ENCODE assay signal across 20 cellular contexts in genomic region chr3:52182203-52182602, GRCh38. TPM values are rescaled to one million over a fixed set of nuclear protein-coding genes. Genes with fewer than 3 reads are reported as not detected.
A peak's percentile ranks its signal among the peaks of the same experiment; 100 is the strongest.
DNase-seq lines count a peak whose midpoint lies in the region; ATAC-seq and TF ChIP-seq lines count a peak whose summit lies in the region.
"Had no signal": no experiment of that assay in that cellular context is flagged by ENCODE, and none has a peak within 500 bp of the region (broad histone marks: within the 10 kb centered on the region; RNA-seq: fewer than 3 reads in every experiment).

No MANE protein-coding gene starts in this region.

- ATAC-seq in natural killer cell treated with Interleukin-12 subunit alpha and Interleukin-12 subunit beta and Interleukin-15 and Interleukin-18, amount 100 ng/mL, for 72 hours: peak; percentile 65 to 80

- peak overlapping the region; percentile 20 to 77 for H3K27ac Mint-ChIP-seq in natural killer cell treated with Interleukin-12 subunit alpha and Interleukin-12 subunit beta and Interleukin-15 and Interleukin-18, amount 100 ng/mL, for 72 hours
- H3K27ac Mint-ChIP-seq: T-helper 1 cell treated with Interleukin-12 subunit alpha and Interleukin-12 subunit beta and Interleukin-4 antibody, amounts not matched to agents 30 μg/mL and 1 μg/mL, for 36 hours had no signal

- WGBS in lower leg skin, 2 donors: 89 to 91% methylated on average over 6 of the region's 6 CpGs

- peaks cover 19 to 20% of the 10 kb centered on the region in 2 donors for H3K4me1 Mint-ChIP-seq in natural killer cell treated with Interleukin-12 subunit alpha and Interleukin-12 subunit beta and Interleukin-15 and Interleukin-18, amount 100 ng/mL, for 72 hours (ENCODE audit: low read depth in 2 of 2)

- H3K9me3 Mint-ChIP-seq in natural killer cell treated with Interleukin-12 subunit alpha and Interleukin-12 subunit beta and Interleukin-15 and Interleukin-18, amount 100 ng/mL, for 72 hours: no peaks in the 10 kb centered on the region
- H3K9me3 Mint-ChIP-seq: T-helper 1 cell treated with Interleukin-12 subunit alpha and Interleukin-12 subunit beta and Interleukin-4 antibody, amounts not matched to agents 30 μg/mL and 1 μg/mL, for 36 hours had no signal

- TF ChIP-seq CTCF in lower leg skin (IDR thresholded peaks at IDR 0.05) (no peak), foreskin fibroblast (IDR thresholded peaks at IDR 0.05; ENCODE audit: low read depth, low read length) (no peak)

- no peaks in the 10 kb centered on the region for H3K27me3 Mint-ChIP-seq in natural killer cell treated with Interleukin-12 subunit alpha and Interleukin-12 subunit beta and Interleukin-15 and Interleukin-18, amount 100 ng/mL, for 72 hours

- H3K4me3 Mint-ChIP-seq in natural killer cell treated with Interleukin-12 subunit alpha and Interleukin-12 subunit beta and Interleukin-15 and Interleukin-18, amount 100 ng/mL, for 72 hours: no peak overlapping the region
- H3K4me3 Mint-ChIP-seq: T-helper 1 cell treated with Interleukin-12 subunit alpha and Interleukin-12 subunit beta and Interleukin-4 antibody, amounts not matched to agents 30 μg/mL and 1 μg/mL, for 36 hours had no signal

- H3K36me3 Mint-ChIP-seq in natural killer cell treated with Interleukin-12 subunit alpha and Interleukin-12 subunit beta and Interleukin-15 and Interleukin-18, amount 100 ng/mL, for 72 hours: no peaks in the 10 kb centered on the region

- intact Hi-C loops in lower leg skin (cut with DNase I; ENCODE audit: low total_unique reads): no loop called here

- DNase-seq in CMK (ENCODE audit: low read depth): peak; percentile 86
- peak; percentile 62 for DNase-seq in SKM-1 (lab: John Stamatoyannopoulos, UW; ENCODE audit: unreplicated experiment)
- peak; percentile 69 to 81 for DNase-seq in erythroblast (lab: John Stamatoyannopoulos, UW)
- no peak for DNase-seq in natural killer cell treated with Interleukin-12 subunit alpha and Interleukin-12 subunit beta and Interleukin-15 and Interleukin-18, amount 100 ng/mL, for 72 hours (ENCODE audit: low spot score)
- DNase-seq in activated T-cell treated with anti-CD3 and anti-CD28 coated beads for 4 hours: no peak
- no peak for DNase-seq in lower leg skin (ENCODE audit: low spot score in 2 of 2)
- DNase-seq in foreskin fibroblast: no peak
- DNase-seq in NCI-H748 treated with DMSO at 0.1 percent for 48 hours (lab: John Stamatoyannopoulos, UW): no peak
- DNase-seq: activated CD4-positive, CD25-positive, alpha-beta regulatory T cell; activated naive CD4-positive, alpha-beta T cell; colonic mucosa; foreskin melanocyte; NCI-H2029; occipital lobe; SIG-M5; stimulated activated CD4-positive, alpha-beta T cell treated with anti-CD3 and anti-CD28 coated beads, Interleukin-2, amount 100 ng/mL, for 24 hours; uterus had no signal

- H3K4me3 ChIP-seq in lower leg skin (ENCODE audit: low read depth, poor library complexity, severe bottlenecking) (no peak overlapping the region), foreskin fibroblast (ENCODE audit: low read depth in 1 of 2, low read length in 2 of 2) (no peak overlapping the region)
- H3K4me3 ChIP-seq: colonic mucosa, uterus had no signal

- TF ChIP-seq POLR2A in erythroblast (IDR thresholded peaks at IDR 0.05; ENCODE audit: low read length) (no peak), lower leg skin (IDR thresholded peaks at IDR 0.05) (no peak)

RNA-seq across cellular contexts. Expression of gene ALAS1, which starts 15.8 kb away (rescaled TPM):
- 100 to 1,000 TPM in 1 of 2 donors, 10 to 100 TPM in 1; 93.6 to 121 TPM for total RNA-seq in natural killer cell treated with Interleukin-12 subunit alpha and Interleukin-12 subunit beta and Interleukin-15 and Interleukin-18, amount 100 ng/mL, for 72 hours
- total RNA-seq in lower leg skin: 10 to 100 TPM; 17.5 to 43.1 (median 32.2) TPM

RNA-seq across cellular contexts. Expression of gene POC1A, which starts 28.0 kb away (rescaled TPM):
- 10 to 100 TPM; 14.9 to 35.3 TPM for total RNA-seq in natural killer cell treated with Interleukin-12 subunit alpha and Interleukin-12 subunit beta and Interleukin-15 and Interleukin-18, amount 100 ng/mL, for 72 hours
- 1 to 10 TPM; 1.6 to 4.9 (median 1.9) TPM for total RNA-seq in lower leg skin

RNA-seq across cellular contexts. Expression of gene TLR9, which starts 43.2 kb away (rescaled TPM):
- under 1 TPM; 0.10 to 0.39 TPM for total RNA-seq in natural killer cell treated with Interleukin-12 subunit alpha and Interleukin-12 subunit beta and Interleukin-15 and Interleukin-18, amount 100 ng/mL, for 72 hours
- total RNA-seq in lower leg skin: under 1 TPM in 2 of 4 donors, not detected in 2; 0.19 to 0.61 TPM
- total RNA-seq: H4, NCI-H460 had no signal

RNA-seq across cellular contexts. Expression of gene TWF2, which starts 56.8 kb away (rescaled TPM):
- 100 to 1,000 TPM in 1 of 2 donors, 10 to 100 TPM in 1; 90.3 to 117 TPM for total RNA-seq in natural killer cell treated with Interleukin-12 subunit alpha and Interleukin-12 subunit beta and Interleukin-15 and Interleukin-18, amount 100 ng/mL, for 72 hours
- 10 to 100 TPM; 39.3 to 60.2 (median 52.0) TPM for total RNA-seq in lower leg skin

Comparison
In these comparisons a context has a peak if more than half of its experiments do, and no peak if none do; other contexts are left out.
1. DNase-seq: peak in CMK (single experiment), SKM-1 (single experiment) and erythroblast (2 of 2); none in natural killer cell treated with Interleukin-12 subunit alpha and Interleukin-12 subunit beta and Interleukin-15 and Interleukin-18, amount 100 ng/mL, for 72 hours (single experiment), activated T-cell treated with anti-CD3 and anti-CD28 coated beads for 4 hours (single experiment), lower leg skin (0 of 2), foreskin fibroblast (0 of 2) and NCI-H748 treated with DMSO at 0.1 percent for 48 hours (single experiment).